ENCODE assay signal across 27 cellular contexts in genomic region chr18:78402440-78402839, GRCh38.
"Had no signal": no experiment of that assay in that cellular context is flagged by ENCODE, and none has a peak within 500 bp of the region (broad histone marks: within the 10 kb centered on the region; RNA-seq: fewer than 3 reads in every experiment).

No MANE protein-coding gene starts in this region.

- H3K9me3 Mint-ChIP-seq: dendritic cell treated with granulocyte-macrophage colony-stimulating factor and Interleukin-4, amounts not matched to agents 40 ng/mL and 50 ng/mL, for 4 days; effector memory CD8-positive, alpha-beta T cell; mesothelial cell of epicardium had no signal

- H3K4me1 ChIP-seq: colonic mucosa, gastrocnemius medialis, heart right ventricle, left lung, lower lobe of right lung had no signal

- FAIRE-seq: endometrium, islet of Langerhans, keratinocyte had no signal

- H3K27ac Mint-ChIP-seq: dendritic cell treated with granulocyte-macrophage colony-stimulating factor and Interleukin-4, amounts not matched to agents 40 ng/mL and 50 ng/mL, for 4 days; effector memory CD8-positive, alpha-beta T cell; endodermal cell; mesothelial cell of epicardium; naive B cell had no signal

- H3K27ac ChIP-seq: colonic mucosa, epithelial cell of prostate, esophagus squamous epithelium, gastrocnemius medialis, heart right ventricle, left lung, lower lobe of right lung had no signal

- H3K9me3 ChIP-seq: colonic mucosa, esophagus squamous epithelium, gastrocnemius medialis, lower lobe of right lung, mucosa of descending colon had no signal

- H3K4me1 Mint-ChIP-seq: endodermal cell had no signal

- H3K27me3 ChIP-seq: colonic mucosa, esophagus squamous epithelium, gastrocnemius medialis had no signal

- ATAC-seq: effector memory CD8-positive, alpha-beta T cell; esophagus mucosa; gastrocnemius medialis; heart right ventricle; left cardiac atrium; left lung; left ventricle myocardium superior; lower lobe of right lung; mucosa of descending colon had no signal

- DNase-seq: colonic mucosa; cortex of kidney; effector CD8-positive, alpha-beta T cell; effector memory CD8-positive, alpha-beta T cell; endodermal cell; erythroblast; esophagus squamous epithelium; foreskin fibroblast; foreskin melanocyte; gastrocnemius medialis; glutamatergic neuron; heart right ventricle; hippocampal formation; left cardiac atrium; left ventricle myocardium superior; lower lobe of right lung; mesenchymal stem cell; mucosa of descending colon; naive B cell had no signal

- H3K36me3 ChIP-seq: colonic mucosa, esophagus squamous epithelium, gastrocnemius medialis, heart right ventricle, left lung, lower lobe of right lung had no signal

- H3K36me3 Mint-ChIP-seq: mesothelial cell of epicardium, naive B cell had no signal

- H3K4me3 ChIP-seq: colonic mucosa, esophagus squamous epithelium, gastrocnemius medialis, heart right ventricle, left lung, lower lobe of right lung, mucosa of descending colon had no signal

- H3K4me3 Mint-ChIP-seq: dendritic cell treated with granulocyte-macrophage colony-stimulating factor and Interleukin-4, amounts not matched to agents 40 ng/mL and 50 ng/mL, for 4 days; effector memory CD8-positive, alpha-beta T cell; endodermal cell; mesothelial cell of epicardium; naive B cell had no signal
